ENCODE assay signal across 8 cellular contexts in the genomic region with DNA sequence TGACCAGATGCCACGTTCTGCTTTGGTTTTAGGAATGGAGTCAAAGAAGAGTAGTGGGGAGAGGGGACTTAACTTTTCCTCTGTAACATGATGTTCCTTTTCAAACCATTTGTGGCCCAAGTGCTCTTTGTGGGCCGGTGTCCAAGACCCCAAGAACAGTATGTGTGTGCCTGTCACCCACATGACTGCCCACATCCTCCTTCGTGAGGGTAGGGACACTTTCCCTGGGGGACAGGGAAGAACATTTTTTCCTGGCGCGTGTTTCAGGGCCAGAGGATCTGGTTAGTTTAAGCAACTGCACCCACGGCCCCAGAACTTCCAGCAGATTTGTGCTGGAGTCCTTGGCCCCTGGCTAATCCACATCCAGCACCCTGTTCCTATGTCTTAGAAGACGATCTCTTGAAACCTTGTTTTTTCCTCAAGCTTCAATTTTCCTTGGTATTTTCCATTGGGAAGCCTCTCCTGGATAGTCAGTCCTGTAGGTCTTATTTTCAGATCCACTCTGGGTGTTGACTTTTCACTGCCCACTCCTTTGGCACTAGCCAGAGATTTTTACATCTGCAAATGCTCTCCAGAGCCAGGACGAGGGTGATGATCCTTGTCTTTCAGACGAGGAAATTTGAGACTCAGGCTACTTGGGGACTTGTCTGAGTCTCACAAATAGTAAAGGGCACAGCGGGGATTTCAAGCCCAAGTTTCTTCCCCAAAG. TPM values are rescaled to one million over a fixed set of nuclear protein-coding genes. Genes with fewer than 3 reads are reported as not detected.
A peak's percentile ranks its signal among the peaks of the same experiment; 100 is the strongest.
DNase-seq lines count a peak whose midpoint lies in the region; ATAC-seq and TF ChIP-seq lines count a peak whose summit lies in the region.

No MANE protein-coding gene starts in this region.

- H3K4me1 Mint-ChIP-seq in activated naive CD4-positive, alpha-beta T cell treated with anti-CD3 and anti-CD28 coated beads, Interleukin-2, amount 50 U/mL, for 24 hours, result peaks cover 84% of the 10 kb centered on the region
- peaks cover 68% of the 10 kb centered on the region for H3K4me1 Mint-ChIP-seq in dendritic cell treated with granulocyte-macrophage colony-stimulating factor and Interleukin-4, amounts not matched to agents 40 ng/mL and 50 ng/mL, for 4 days (ENCODE audit: low read depth)
- peaks cover 47 to 77% (median 65%) of the 10 kb centered on the region in 3 donors for H3K4me1 Mint-ChIP-seq in naive B cell

- TF ChIP-seq POLR2A in vagina (IDR thresholded peaks at IDR 0.05), result no peak

- H3K4me1 ChIP-seq in vagina, result peaks cover 49% of the 10 kb centered on the region

- peaks cover 23% of the 10 kb centered on the region for H3K36me3 Mint-ChIP-seq in activated naive CD4-positive, alpha-beta T cell treated with anti-CD3 and anti-CD28 coated beads, Interleukin-2, amount 50 U/mL, for 24 hours
- peaks cover 100% of the 10 kb centered on the region for H3K36me3 Mint-ChIP-seq in dendritic cell treated with granulocyte-macrophage colony-stimulating factor and Interleukin-4, amounts not matched to agents 40 ng/mL and 50 ng/mL, for 4 days (ENCODE audit: low read depth)
- H3K36me3 Mint-ChIP-seq in naive B cell, result peaks cover 13 to 18% of the 10 kb centered on the region in 2 donors

- ATAC-seq in naive B cell (ENCODE audit: low read depth in 2 of 2), result no peak
- ATAC-seq in GM21423 (IDR thresholded peaks at IDR 0.05; ENCODE audit: unreplicated experiment), result no peak

- no peak for DNase-seq in activated naive CD4-positive, alpha-beta T cell treated with Interleukin-2 at 50 U/mL for 16 hours
- no peak for DNase-seq in naive B cell
- no peak for DNase-seq in vagina (ENCODE audit: extremely low spot score in 2 of 2)
- DNase-seq in NCI-H187 (lab: John Stamatoyannopoulos, UW), result no peak
- no peak for DNase-seq in kidney glomerular epithelial cell (lab: John Stamatoyannopoulos, UW)

- H3K36me3 ChIP-seq in vagina, result peaks cover 0 to 60% of the 10 kb centered on the region in 2 donors

- TF ChIP-seq CTCF in vagina (IDR thresholded peaks at IDR 0.05), result no peak

- H3K4me3 ChIP-seq in vagina, result no peak overlapping the region

- H3K27me3 ChIP-seq in vagina, result no peaks in the 10 kb centered on the region

- H3K27me3 Mint-ChIP-seq in activated naive CD4-positive, alpha-beta T cell treated with anti-CD3 and anti-CD28 coated beads, Interleukin-2, amount 50 U/mL, for 24 hours, result no peaks in the 10 kb centered on the region
- no peaks in the 10 kb centered on the region for H3K27me3 Mint-ChIP-seq in dendritic cell treated with granulocyte-macrophage colony-stimulating factor and Interleukin-4, amounts not matched to agents 40 ng/mL and 50 ng/mL, for 4 days
- H3K27me3 Mint-ChIP-seq in naive B cell, result no peaks in the 10 kb centered on the region

- intact Hi-C loops in dendritic cell treated with granulocyte-macrophage colony-stimulating factor and Interleukin-4, amounts not matched to agents 40 ng/mL and 50 ng/mL, for 4 days (cut with micrococcal nuclease), result no loop called here
- intact Hi-C loops in vagina (cut with DNase I), result no loop called here

- H3K4me3 Mint-ChIP-seq in activated naive CD4-positive, alpha-beta T cell treated with anti-CD3 and anti-CD28 coated beads, Interleukin-2, amount 50 U/mL, for 24 hours, result peak overlapping the region; percentile 9
- H3K4me3 Mint-ChIP-seq in dendritic cell treated with granulocyte-macrophage colony-stimulating factor and Interleukin-4, amounts not matched to agents 40 ng/mL and 50 ng/mL, for 4 days, result no peak overlapping the region
- H3K4me3 Mint-ChIP-seq in naive B cell, result no peak overlapping the region

- H3K9me3 Mint-ChIP-seq in activated naive CD4-positive, alpha-beta T cell treated with anti-CD3 and anti-CD28 coated beads, Interleukin-2, amount 50 U/mL, for 24 hours, result no peaks in the 10 kb centered on the region
- H3K9me3 Mint-ChIP-seq in dendritic cell treated with granulocyte-macrophage colony-stimulating factor and Interleukin-4, amounts not matched to agents 40 ng/mL and 50 ng/mL, for 4 days, result no peaks in the 10 kb centered on the region
- H3K9me3 Mint-ChIP-seq in naive B cell, result no peaks in the 10 kb centered on the region

- H3K27ac ChIP-seq in vagina, result peak overlapping the region; percentile 69

- no peaks in the 10 kb centered on the region for H3K9me3 ChIP-seq in vagina

- H3K27ac Mint-ChIP-seq in activated naive CD4-positive, alpha-beta T cell treated with anti-CD3 and anti-CD28 coated beads, Interleukin-2, amount 50 U/mL, for 24 hours, result peak overlapping the region; percentile 57
- H3K27ac Mint-ChIP-seq in dendritic cell treated with granulocyte-macrophage colony-stimulating factor and Interleukin-4, amounts not matched to agents 40 ng/mL and 50 ng/mL, for 4 days, result peak overlapping the region; percentile 83
- peak overlapping the region; percentile 80 to 99 (median 96) for H3K27ac Mint-ChIP-seq in naive B cell

RNA-seq across cellular contexts. Expression of gene CCDC97, which starts 10.8 kb away (rescaled TPM):
- 10 to 100 TPM; 19.8 to 37.2 (median 31.7) TPM for polyA plus RNA-seq in naive B cell (ENCODE audit: low read depth in 6 of 6)
- 16.9 TPM for total RNA-seq in vagina

RNA-seq across cellular contexts. Expression of gene HNRNPUL1, which starts 35.0 kb away (rescaled TPM):
- 10 to 100 TPM; 26.2 to 85.3 (median 54.4) TPM for polyA plus RNA-seq in naive B cell (ENCODE audit: low read depth in 6 of 6)
- 116 TPM for total RNA-seq in vagina

RNA-seq across cellular contexts. Expression of gene TGFB1, which starts 54.5 kb away (rescaled TPM):
- 10 to 100 TPM; 20.1 to 61.9 (median 35.4) TPM for polyA plus RNA-seq in naive B cell (ENCODE audit: low read depth in 6 of 6)
- 53.3 TPM for total RNA-seq in vagina
